Comparison of ENCODE assay signal across 8 cellular contexts in the genomic region with DNA sequence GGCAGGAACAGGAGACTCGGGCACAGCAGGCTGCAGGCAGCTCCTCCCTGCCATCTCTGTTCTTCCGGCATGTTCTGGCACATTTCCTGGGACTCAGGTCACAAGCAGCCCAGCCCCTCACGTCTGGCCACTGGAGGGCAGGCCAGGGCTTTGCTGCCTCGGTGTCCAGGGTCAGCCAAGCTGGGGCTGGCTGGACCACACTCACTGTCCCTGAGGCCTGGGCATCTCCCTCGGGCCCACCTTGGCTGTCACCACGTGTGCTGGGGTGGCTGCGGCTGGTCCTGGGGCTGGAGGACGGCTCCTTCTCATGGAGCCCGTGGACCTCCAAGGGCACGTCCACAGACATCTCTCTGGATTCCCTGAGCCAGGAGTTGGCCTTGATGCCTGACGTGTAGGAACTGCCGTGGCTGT. TPM values are rescaled to one million over a fixed set of nuclear protein-coding genes. Genes with fewer than 3 reads are reported as not detected.
DNase-seq lines count a peak whose midpoint lies in the region; ATAC-seq and TF ChIP-seq lines count a peak whose summit lies in the region.

No MANE protein-coding gene starts in this region.

- no peaks in the 10 kb centered on the region for H3K36me3 ChIP-seq in psoas muscle (ENCODE audit: insufficient read depth in 1 of 2, low read depth in 1 of 2)

- peak; percentile 45 for DNase-seq in GM04504 (ENCODE audit: low read depth)
- DNase-seq in RWPE1 (ENCODE audit: low spot score), result peak; percentile 29
- DNase-seq in head of caudate nucleus, result peak in 41 of 42 donors; percentile 35 to 86 (median 67)
- peak; percentile 64 to 77 for DNase-seq in psoas muscle
- no peak for DNase-seq in stimulated activated CD4-positive, alpha-beta T cell treated with anti-CD3 and anti-CD28 coated beads, Interleukin-12 subunit alpha, Interleukin-12 subunit beta, amount 100 ng/mL, for 4 hours
- DNase-seq in NCI-H82 treated with DMSO at 0.1 percent for 48 hours (lab: John Stamatoyannopoulos, UW; ENCODE audit: unreplicated experiment), result no peak

- ATAC-seq in psoas muscle, result peak; percentile 78 to 88 (median 84)
- ATAC-seq in GM21619 (IDR thresholded peaks at IDR 0.05; ENCODE audit: unreplicated experiment), result no peak
- no peak for ATAC-seq in GM21360 (IDR thresholded peaks at IDR 0.05; ENCODE audit: unreplicated experiment)

- no peak overlapping the region for H3K4me3 ChIP-seq in psoas muscle

- CTCF ChIA-PET in RWPE1 (lab: Yijun Ruan, JAX), result interaction anchor here (0.5 to 0.6 kb wide), 2 partner anchors 17 to 71 kb away, joined by 3 to 4 read pairs; no protein-coding TSS in a partner anchor

- peaks cover 1% of the 10 kb centered on the region for H3K4me1 ChIP-seq in psoas muscle

- WGBS in psoas muscle, 3 donors, result 36 to 39% (median 39%) methylated on average over 12 of the region's 12 CpGs

- POLR2A ChIA-PET in RWPE1 (lab: Yijun Ruan, JAX; ENCODE audit: low non-redundant PET), result no interaction called here

- peak overlapping the region; percentile 55 for H3K27ac ChIP-seq in RWPE1
- no peak overlapping the region for H3K27ac ChIP-seq in psoas muscle

- intact Hi-C loops in head of caudate nucleus (cut with DNase I), result no loop called here
- intact Hi-C loops in psoas muscle (cut with DNase I), result loop anchor here (5.0 to 10.0 kb wide), 3 partner anchors 52 to 824 kb away; no protein-coding TSS in a partner anchor

- TF ChIP-seq CTCF in RWPE1 (conservative IDR thresholded peaks at IDR 0.05; ENCODE audit: low read depth) (no peak; the same call in 1 of the 2 replicates), psoas muscle (IDR thresholded peaks at IDR 0.05) (peak; percentile 56)

- no peaks in the 10 kb centered on the region for H3K27me3 ChIP-seq in psoas muscle (ENCODE audit: insufficient read depth in 3 of 3, low read length in 2 of 3)

- H3K9me3 ChIP-seq in psoas muscle, result no peaks in the 10 kb centered on the region

RNA-seq across cellular contexts. Expression of a gene that starts 18.5 kb away (rescaled TPM):
- total RNA-seq in psoas muscle, result 1 to 10 TPM in 1 of 4 donors, under 1 TPM in 3; 0.17 to 2.9 (median 0.29) TPM
- polyA plus RNA-seq in psoas muscle, result under 1 TPM; 0.01 to 0.77 (median 0.14) TPM

Comparison
In these comparisons a context has a peak if more than half of its experiments do, and no peak if none do; other contexts are left out.
1. DNase-seq: peak in GM04504 (single experiment), RWPE1 (single experiment), head of caudate nucleus (41 of 42) and psoas muscle (2 of 2); none in stimulated activated CD4-positive, alpha-beta T cell treated with anti-CD3 and anti-CD28 coated beads, Interleukin-12 subunit alpha, Interleukin-12 subunit beta, amount 100 ng/mL, for 4 hours (single experiment) and NCI-H82 treated with DMSO at 0.1 percent for 48 hours (single experiment).
2. ATAC-seq: peak in psoas muscle (4 of 4); none in GM21619 (single experiment) and GM21360 (single experiment).